25 cellular contexts compared by ENCODE assay signal in the genomic region with DNA sequence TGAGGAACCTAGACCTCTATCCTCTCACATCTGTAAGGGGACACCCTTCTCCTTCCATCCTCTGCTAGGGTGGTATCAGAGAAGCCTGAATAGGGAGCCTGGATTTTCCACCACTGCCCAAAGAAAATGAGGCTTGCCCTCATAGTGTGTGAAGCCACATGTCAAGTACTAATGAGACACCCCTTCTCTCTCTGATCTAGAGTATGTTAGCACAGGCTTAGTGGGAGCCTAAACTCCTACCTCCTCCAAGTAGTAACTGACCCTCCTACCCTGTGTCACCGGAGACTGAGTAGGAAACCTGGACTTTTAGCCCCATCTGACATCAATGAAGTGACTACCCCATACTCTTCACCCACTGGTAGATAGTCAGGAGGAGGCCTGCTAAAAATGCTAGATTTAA.
A peak's percentile ranks its signal among the peaks of the same experiment; 100 is the strongest.
DNase-seq lines count a peak whose midpoint lies in the region; ATAC-seq, FAIRE-seq and TF ChIP-seq lines count a peak whose summit lies in the region.
"Had no signal": no experiment of that assay in that cellular context is flagged by ENCODE, and none has a peak within 500 bp of the region (broad histone marks: within the 10 kb centered on the region; RNA-seq: fewer than 3 reads in every experiment).

No MANE protein-coding gene starts in this region.

- no peak overlapping the region for H3K18ac ChIP-seq in H1 (ENCODE audit: extremely low read depth, low read length)
- H3K18ac ChIP-seq in trophoblast cell (ENCODE audit: low read length), result no peak overlapping the region

- H3K4me1 ChIP-seq in H1 (replicated peaks in 1 of 4; ENCODE audit: control insufficient read depth in 3 of 4, insufficient read depth in 4 of 4, low read length in 3 of 4) (no peaks in the 10 kb centered on the region), trophoblast cell (ENCODE audit: control insufficient read depth in 1 of 2, insufficient read depth in 2 of 2, low read length in 2 of 2) (no peaks in the 10 kb centered on the region), GM23248 (ENCODE audit: insufficient read depth) (no peaks in the 10 kb centered on the region)
- H3K4me1 ChIP-seq: A549, BE2C had no signal

- no peak overlapping the region for H3K4ac ChIP-seq in H1 (replicated peaks; ENCODE audit: insufficient read length, low read depth, low read length)
- no peak overlapping the region for H3K4ac ChIP-seq in trophoblast cell (ENCODE audit: low read depth, low read length)

- CTCF ChIA-PET in H1 (lab: Charles Lee; ENCODE audit: partially characterized antibody), result no interaction called here

- H3K27ac ChIP-seq in angular gyrus (ENCODE audit: low read depth, low read length) (peak overlapping the region; percentile 25), caudate nucleus (ENCODE audit: low read depth, low read length) (peak overlapping the region; percentile 68), H1 (ENCODE audit: low read depth, low read length) (no peak overlapping the region), trophoblast cell (ENCODE audit: low read depth, low read length) (no peak overlapping the region), GM23248 (no peak overlapping the region)
- H3K27ac ChIP-seq: A549; BLaER1 treated with 17β-estradiol and CSF1 and Interleukin-3, amounts not matched to agents 10 nM and 100 nM had no signal

- no peaks in the 10 kb centered on the region for H3K27me3 Mint-ChIP-seq in T-helper 2 cell treated with Interferon-gamma antibody and Interleukin-4, amounts not matched to agents 5 μg/mL and 100 μg/mL, for 36 hours (ENCODE audit: low read depth)
- H3K27me3 Mint-ChIP-seq: CD4-positive, alpha-beta T cell; CD8-positive, alpha-beta memory T cell had no signal

- H4K8ac ChIP-seq in H1 (ENCODE audit: extremely low read depth, insufficient read depth, low read length) (no peak overlapping the region), trophoblast cell (ENCODE audit: low read depth, low read length) (no peak overlapping the region)

- H3K27ac Mint-ChIP-seq in T-helper 2 cell treated with Interferon-gamma antibody and Interleukin-4, amounts not matched to agents 5 μg/mL and 100 μg/mL, for 36 hours, result no peak overlapping the region
- H3K27ac Mint-ChIP-seq: CD14-positive monocyte; CD4-positive, alpha-beta T cell; CD8-positive, alpha-beta memory T cell; H9 had no signal

- no peaks in the 10 kb centered on the region for H3F3A ChIP-seq in GM23248 (ENCODE audit: insufficient read depth)

- FAIRE-seq in H1 (lab: Jason Lieb, UNC), result no peak
- FAIRE-seq: A549, GM12891, GM18507 had no signal

- H4K20me1 ChIP-seq in H1 (replicated peaks in 1 of 2; ENCODE audit: control insufficient read depth in 1 of 2, insufficient read depth in 2 of 2, low read length in 2 of 2) (no peaks in the 10 kb centered on the region), GM23248 (ENCODE audit: insufficient read depth) (no peaks in the 10 kb centered on the region)
- H4K20me1 ChIP-seq: BLaER1 treated with 17β-estradiol and CSF1 and Interleukin-3, amounts not matched to agents 10 nM and 100 nM had no signal

- H3K27me3 ChIP-seq in H1 (replicated peaks in 1 of 4; ENCODE audit: control insufficient read depth in 3 of 4, extremely low read depth in 1 of 4, insufficient read depth in 3 of 4, low read length in 3 of 4) (no peaks in the 10 kb centered on the region), trophoblast cell (ENCODE audit: insufficient read depth, low read length) (no peaks in the 10 kb centered on the region), GM23248 (replicated peaks; ENCODE audit: insufficient read depth) (no peaks in the 10 kb centered on the region)
- H3K27me3 ChIP-seq: BE2C; BLaER1 treated with 17β-estradiol and CSF1 and Interleukin-3, amounts not matched to agents 10 nM and 100 nM had no signal

- H3K56ac ChIP-seq in H1 (replicated peaks; ENCODE audit: insufficient read length, low read depth, low read length), result no peak overlapping the region

- H2BK12ac ChIP-seq in H1 (ENCODE audit: low read depth, low read length), result 0 out of 2 replicates have a peak overlapping the region, but pooled peaks have one; percentile 14
- peak overlapping the region; percentile 64 for H2BK12ac ChIP-seq in trophoblast cell (ENCODE audit: low read length)

- H3K9ac ChIP-seq in H1 (replicated peaks in 1 of 4; ENCODE audit: extremely low read depth in 1 of 4, low read depth in 3 of 4, low read length in 3 of 4) (no peak overlapping the region), trophoblast cell (ENCODE audit: low read length) (peak overlapping the region; percentile 74), GM23248 (no peak overlapping the region)
- H3K9ac ChIP-seq: BLaER1 treated with 17β-estradiol and CSF1 and Interleukin-3, amounts not matched to agents 10 nM and 100 nM had no signal

- H3K36me3 ChIP-seq in H1 (ENCODE audit: control insufficient read depth in 2 of 4, insufficient read depth in 4 of 4, low read length in 3 of 4) (no peaks in the 10 kb centered on the region), trophoblast cell (ENCODE audit: control insufficient read depth in 1 of 2, insufficient read depth in 2 of 2, low read length in 2 of 2) (no peaks in the 10 kb centered on the region), GM23248 (ENCODE audit: low read depth) (no peaks in the 10 kb centered on the region)
- H3K36me3 ChIP-seq: BLaER1 treated with 17β-estradiol and CSF1 and Interleukin-3, amounts not matched to agents 10 nM and 100 nM had no signal

- TF ChIP-seq CTCF in H1 (IDR thresholded peaks at IDR 0.05; ENCODE audit: control extremely low read depth in 1 of 3, insufficient read depth in 1 of 3, low read depth in 1 of 3, low read length in 3 of 3), result no peak

- no peak for TF ChIP-seq EP300 in H1 (IDR thresholded peaks at IDR 0.05; ENCODE audit: borderline replicate concordance in 1 of 2, low read depth in 2 of 2, low read length in 2 of 2)

- H3K9me3 ChIP-seq in H1 (ENCODE audit: insufficient read depth in 2 of 2, low read depth in 1 of 2, low read length in 1 of 2), result no peaks in the 10 kb centered on the region
- H3K9me3 ChIP-seq in trophoblast cell (ENCODE audit: insufficient read depth, low read depth, low read length), result no peaks in the 10 kb centered on the region
- no peaks in the 10 kb centered on the region for H3K9me3 ChIP-seq in GM23248 (ENCODE audit: low read depth)
- H3K9me3 ChIP-seq: A549, BE2C had no signal

- H2BK120ac ChIP-seq in H1 (replicated peaks; ENCODE audit: low read depth, low read length), result no peak overlapping the region
- no peak overlapping the region for H2BK120ac ChIP-seq in trophoblast cell (ENCODE audit: insufficient read depth, low read length, poor library complexity)

- POLR2A ChIA-PET in H1 (lab: Charles Lee; ENCODE audit: partially characterized antibody), result no interaction called here

- H3K14ac ChIP-seq in H1 (ENCODE audit: insufficient read length), result no peak overlapping the region
- peak overlapping the region; percentile 37 for H3K14ac ChIP-seq in trophoblast cell (ENCODE audit: low read length)

- no peak overlapping the region for H2BK20ac ChIP-seq in H1 (ENCODE audit: low read length)

- H2AFZ ChIP-seq in H1 (ENCODE audit: low read length), result no peak overlapping the region
- H2AFZ ChIP-seq in trophoblast cell (ENCODE audit: insufficient read depth, low read length, poor library complexity), result no peak overlapping the region
- H2AFZ ChIP-seq in GM23248, result no peak overlapping the region

- no peaks in the 10 kb centered on the region for H3K79me1 ChIP-seq in H1 (ENCODE audit: low read depth, low read length)
- H3K79me1 ChIP-seq in trophoblast cell (ENCODE audit: low read length), result no peaks in the 10 kb centered on the region

- H3K4me1 Mint-ChIP-seq in T-helper 2 cell treated with Interferon-gamma antibody and Interleukin-4, amounts not matched to agents 5 μg/mL and 100 μg/mL, for 36 hours (ENCODE audit: low read depth), result no peaks in the 10 kb centered on the region
- H3K4me1 Mint-ChIP-seq: CD8-positive, alpha-beta memory T cell; H9 had no signal

- ATAC-seq in GM21528 (IDR thresholded peaks at IDR 0.05; ENCODE audit: low FRiP score, unreplicated experiment), result no peak
- ATAC-seq: A549, HCT116 had no signal

- no peaks in the 10 kb centered on the region for H3K9me3 Mint-ChIP-seq in T-helper 2 cell treated with Interferon-gamma antibody and Interleukin-4, amounts not matched to agents 5 μg/mL and 100 μg/mL, for 36 hours
- H3K9me3 Mint-ChIP-seq: CD14-positive monocyte; CD4-positive, alpha-beta T cell had no signal

- no peak overlapping the region for H2BK15ac ChIP-seq in H1 (ENCODE audit: low read length)

- 100% methylated on average over 1 of the region's 1 CpG; no CpG with 5 or more reads in 1 of the 2 experiments for WGBS in H1 (ENCODE audit: extremely low coverage in 1 of 2, insufficient coverage in 1 of 2, insufficient read length in 1 of 2, insufficient replicate concordance in 2 of 2, low coverage in 1 of 2, low lambda C conversion rate in 2 of 2, missing lambda C conversion rate in 1 of 2), 2 experiments
- WGBS in trophoblast cell (ENCODE audit: extremely low coverage, insufficient coverage, insufficient read length), result no CpG with 5 or more reads among the region's 1 CpG
- WGBS in GM23248 (ENCODE audit: low coverage in 1 of 2, low lambda C conversion rate in 2 of 2, missing lambda C conversion rate in 2 of 2), 2 experiments, result 83 to 94% methylated on average over 1 of the region's 1 CpG

- H4K12ac ChIP-seq in trophoblast cell (ENCODE audit: low read depth, low read length), result no peak overlapping the region

- TF ChIP-seq RAD21 in H1 (IDR thresholded peaks at IDR 0.05 in 1 of 2, conservative IDR thresholded peaks at IDR 0.05 in 1 of 2; ENCODE audit: low read depth in 2 of 2, low read length in 2 of 2), result no peak

- no peak for TF ChIP-seq POLR2A in H1 (IDR thresholded peaks at IDR 0.05; ENCODE audit: control extremely low read depth in 1 of 2, low read depth in 2 of 2, low read length in 2 of 2)

- H3K9me2 ChIP-seq in GM23248 (ENCODE audit: insufficient read depth), result no peaks in the 10 kb centered on the region

- H3K79me2 ChIP-seq in H1 (ENCODE audit: control insufficient read depth in 1 of 2, insufficient read depth in 2 of 2, low read length in 2 of 2), result no peaks in the 10 kb centered on the region
- no peaks in the 10 kb centered on the region for H3K79me2 ChIP-seq in trophoblast cell (ENCODE audit: control insufficient read depth, insufficient read depth, low read length, poor library complexity)
- H3K79me2 ChIP-seq in GM23248 (ENCODE audit: insufficient read depth), result no peaks in the 10 kb centered on the region

- no peaks in the 10 kb centered on the region for H3K23me2 ChIP-seq in H1 (ENCODE audit: low read depth, low read length)

- no peaks in the 10 kb centered on the region for H3K36me3 Mint-ChIP-seq in T-helper 2 cell treated with Interferon-gamma antibody and Interleukin-4, amounts not matched to agents 5 μg/mL and 100 μg/mL, for 36 hours (ENCODE audit: low read depth)
- H3K36me3 Mint-ChIP-seq: CD14-positive monocyte; CD8-positive, alpha-beta memory T cell had no signal

- H4K91ac ChIP-seq in H1 (replicated peaks; ENCODE audit: insufficient read length, low read length) (no peak overlapping the region), trophoblast cell (ENCODE audit: low read depth, low read length) (no peak overlapping the region)

- H2BK5ac ChIP-seq in H1 (ENCODE audit: low read depth, low read length), result no peak overlapping the region
- no peak overlapping the region for H2BK5ac ChIP-seq in trophoblast cell (ENCODE audit: low read depth, low read length, poor library complexity)

- H3K4me3 ChIP-seq in H1 (ENCODE audit: extremely low read depth in 1 of 4, insufficient read depth in 2 of 4, low read depth in 3 of 4, low read length in 4 of 4) (no peak overlapping the region), trophoblast cell (ENCODE audit: low read depth, low read length) (no peak overlapping the region), GM23248 (no peak overlapping the region)
- H3K4me3 ChIP-seq: A549; BLaER1 treated with 17β-estradiol and CSF1 and Interleukin-3, amounts not matched to agents 10 nM and 100 nM had no signal

- no peak overlapping the region for H4K5ac ChIP-seq in H1 (ENCODE audit: insufficient read length, low read depth, low read length)

- H3K4me2 ChIP-seq in H1 (ENCODE audit: insufficient read depth in 1 of 2, low read depth in 2 of 2, low read length in 2 of 2) (no peak overlapping the region), trophoblast cell (ENCODE audit: low read length) (no peak overlapping the region), GM23248 (ENCODE audit: unreplicated experiment) (no peak overlapping the region)
- H3K4me2 ChIP-seq: A549; BLaER1 treated with 17β-estradiol and CSF1 and Interleukin-3, amounts not matched to agents 10 nM and 100 nM had no signal

- H2AK5ac ChIP-seq in H1 (ENCODE audit: low read depth, low read length), result no peak overlapping the region
- H2AK5ac ChIP-seq in trophoblast cell (ENCODE audit: low read length), result no peak overlapping the region

- H3K23ac ChIP-seq in H1 (ENCODE audit: insufficient read length), result no peak overlapping the region
- H3K23ac ChIP-seq in trophoblast cell (ENCODE audit: low read length), result no peak overlapping the region

- H3K4me3 Mint-ChIP-seq in T-helper 2 cell treated with Interferon-gamma antibody and Interleukin-4, amounts not matched to agents 5 μg/mL and 100 μg/mL, for 36 hours, result no peak overlapping the region
- H3K4me3 Mint-ChIP-seq: CD14-positive monocyte; CD4-positive, alpha-beta T cell; CD8-positive, alpha-beta memory T cell; H9 had no signal

- DNase-seq in caudate nucleus (lab: John Stamatoyannopoulos, UW) (no peak), H1 (ENCODE audit: low read depth in 1 of 2, low spot score in 2 of 2) (no peak), trophoblast cell (no peak), NCI-H146 treated with DMSO at 0.1 percent for 48 hours (lab: John Stamatoyannopoulos, UW; ENCODE audit: unreplicated experiment) (no peak), GM23248 (no peak)
- DNase-seq in T-helper 2 cell treated with Interferon-gamma antibody and Interleukin-4, amounts not matched to agents 5 μg/mL and 100 μg/mL, for 36 hours (ENCODE audit: low spot score), result no peak
- DNase-seq: 8988T; ACHN; AML-193; BE2C; CD4-positive, alpha-beta T cell; CD8-positive, alpha-beta memory T cell; DMS 273 treated with DMSO at 0.1 percent for 48 hours; DMS53; DMS79 treated with DMSO at 0.1 percent for 48 hours; GF-D8; H9 had no signal

- in situ Hi-C loops in GM23248 (cut with MboI), result loop anchor here (5.0 kb wide), 1 partner anchor 330 kb away; no protein-coding TSS in a partner anchor

Comparison
In these comparisons a context has a peak if more than half of its experiments do, and no peak if none do; other contexts are left out.
1. H3K27ac ChIP-seq: peak in angular gyrus (single experiment) and caudate nucleus (single experiment); none in H1 (single experiment), trophoblast cell (single experiment) and GM23248 (single experiment).